In the genomic region with DNA sequence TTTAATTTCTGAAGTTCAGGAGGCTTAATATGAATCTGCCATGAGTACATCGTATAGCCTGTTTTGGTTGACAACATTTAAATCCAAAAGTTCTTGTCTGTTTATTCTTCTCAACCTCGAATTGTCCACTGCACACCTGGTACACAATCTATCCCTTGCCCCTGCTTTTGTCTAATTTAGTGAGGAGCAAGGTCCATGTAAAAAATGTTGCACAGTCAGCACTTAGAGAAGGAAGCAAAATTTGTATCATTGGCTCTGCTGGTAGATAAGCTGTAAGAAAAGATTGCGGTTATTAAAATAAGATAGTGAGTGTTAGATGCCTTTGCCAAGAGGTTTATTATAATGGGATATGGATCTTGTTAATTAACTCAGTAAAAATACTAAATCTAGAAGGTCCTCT, we compare ENCODE assay signal across 29 cellular contexts.
"Had no signal": no experiment of that assay in that cellular context is flagged by ENCODE, and none has a peak within 500 bp of the region (broad histone marks: within the 10 kb centered on the region; RNA-seq: fewer than 3 reads in every experiment).

No MANE protein-coding gene starts in this region.

- H3K9me3 ChIP-seq: ovary, psoas muscle, right lobe of liver, sigmoid colon, stomach, thoracic aorta, thyroid gland, tibial nerve, upper lobe of left lung, vagina had no signal

- H3K9ac ChIP-seq: neural progenitor cell, parathyroid adenoma had no signal

- H2AFZ ChIP-seq: neural progenitor cell, parathyroid adenoma had no signal

- FAIRE-seq: small intestine, urothelium cell line had no signal

- H3K27me3 Mint-ChIP-seq: progenitor cell of endocrine pancreas; stimulated activated naive B cell treated with anti-CD40 and anti-IgM and Interleukin-4, amounts not matched to agents 10 μg/mL and 1 μg/mL and 100 μg/mL, for 72 hours; stimulated activated naive CD8-positive, alpha-beta T cell treated with anti-CD3 and anti-CD28 coated beads, Interleukin-15, Interleukin-2, amounts not matched to agents 100 ng/mL and 50 ng/mL, for 24 hours had no signal

- H3K4me3 Mint-ChIP-seq: natural killer cell; nephron; neural progenitor cell; stimulated activated effector memory CD8-positive, alpha-beta T cell treated with anti-CD3 and anti-CD28 coated beads, Interleukin-12 subunit alpha, Interleukin-12 subunit beta, amount 100 ng/mL, for 72 hours; stimulated activated naive B cell treated with anti-CD40 and anti-IgM and Interleukin-4, amounts not matched to agents 10 μg/mL and 1 μg/mL and 100 μg/mL, for 72 hours; stimulated activated naive CD8-positive, alpha-beta T cell treated with anti-CD3 and anti-CD28 coated beads, Interleukin-15, Interleukin-2, amounts not matched to agents 100 ng/mL and 50 ng/mL, for 24 hours had no signal

- DNase-seq: natural killer cell; occipital lobe; ovary; posterior cingulate gyrus; psoas muscle; right cardiac atrium; right lobe of liver; sigmoid colon; small intestine; stimulated activated CD4-positive, alpha-beta T cell treated with anti-CD3 and anti-CD28 coated beads, Interleukin-15, amount 100 ng/mL, for 24 hours; stimulated activated CD4-positive, alpha-beta T cell treated with anti-CD3 and anti-CD28 coated beads, Interleukin-2, amount 100 ng/mL, for 24 hours; stimulated activated CD4-positive, alpha-beta T cell treated with anti-CD3 and anti-CD28 coated beads, Interleukin-2, amount 100 ng/mL, for 48 hours; stimulated activated CD4-positive, alpha-beta T cell treated with anti-CD3 and anti-CD28 coated beads, Interleukin-4, amount 100 ng/mL, for 24 hours; stimulated activated naive B cell treated with anti-CD40 and anti-IgM and Interleukin-4, amounts not matched to agents 10 μg/mL and 1 μg/mL and 100 μg/mL, for 72 hours; stimulated activated naive CD4-positive, alpha-beta T cell treated with Interleukin-2 at 50 U/mL for 16 hours; stomach; thyroid gland; trophoblast cell; upper lobe of left lung had no signal

- H3K36me3 ChIP-seq: neural progenitor cell, ovary, right lobe of liver, sigmoid colon, stomach, thoracic aorta, thyroid gland, tibial nerve, upper lobe of left lung, vagina had no signal

- H3K4me1 Mint-ChIP-seq: natural killer cell; stimulated activated effector memory CD8-positive, alpha-beta T cell treated with anti-CD3 and anti-CD28 coated beads, Interleukin-12 subunit alpha, Interleukin-12 subunit beta, amount 100 ng/mL, for 72 hours; stimulated activated naive B cell treated with anti-CD40 and anti-IgM and Interleukin-4, amounts not matched to agents 10 μg/mL and 1 μg/mL and 100 μg/mL, for 72 hours had no signal

- H3K4me1 ChIP-seq: parathyroid adenoma, psoas muscle, sigmoid colon, thyroid gland, tibial nerve, upper lobe of left lung, vagina had no signal

- H3K79me2 ChIP-seq: parathyroid adenoma had no signal

- H3K27ac Mint-ChIP-seq: natural killer cell; nephron; neural progenitor cell; progenitor cell of endocrine pancreas; stimulated activated effector memory CD8-positive, alpha-beta T cell treated with anti-CD3 and anti-CD28 coated beads, Interleukin-12 subunit alpha, Interleukin-12 subunit beta, amount 100 ng/mL, for 72 hours; stimulated activated naive B cell treated with anti-CD40 and anti-IgM and Interleukin-4, amounts not matched to agents 10 μg/mL and 1 μg/mL and 100 μg/mL, for 72 hours; stimulated activated naive CD8-positive, alpha-beta T cell treated with anti-CD3 and anti-CD28 coated beads, Interleukin-15, Interleukin-2, amounts not matched to agents 100 ng/mL and 50 ng/mL, for 24 hours had no signal

- H3K9me3 Mint-ChIP-seq: nephron, neural progenitor cell had no signal

- H3K36me3 Mint-ChIP-seq: natural killer cell; neural progenitor cell; stimulated activated effector memory CD8-positive, alpha-beta T cell treated with anti-CD3 and anti-CD28 coated beads, Interleukin-12 subunit alpha, Interleukin-12 subunit beta, amount 100 ng/mL, for 72 hours; stimulated activated naive B cell treated with anti-CD40 and anti-IgM and Interleukin-4, amounts not matched to agents 10 μg/mL and 1 μg/mL and 100 μg/mL, for 72 hours had no signal

- H3K27ac ChIP-seq: neural progenitor cell, ovary, parathyroid adenoma, psoas muscle, right lobe of liver, sigmoid colon, stomach, thoracic aorta, thyroid gland, tibial nerve, upper lobe of left lung, vagina had no signal

- H3K4me2 ChIP-seq: neural progenitor cell had no signal

- ATAC-seq: natural killer cell; psoas muscle; right cardiac atrium; stimulated activated effector memory CD8-positive, alpha-beta T cell treated with anti-CD3 and anti-CD28 coated beads, Interleukin-12 subunit alpha, Interleukin-12 subunit beta, amount 100 ng/mL, for 72 hours; stimulated activated naive B cell treated with anti-CD40 and anti-IgM and Interleukin-4, amounts not matched to agents 10 μg/mL and 1 μg/mL and 100 μg/mL, for 72 hours had no signal

- H3K27me3 ChIP-seq: neural progenitor cell, ovary, right lobe of liver, sigmoid colon, stomach, thyroid gland, tibial nerve, upper lobe of left lung, vagina had no signal

- H3K4me3 ChIP-seq: neural progenitor cell, ovary, psoas muscle, right lobe of liver, sigmoid colon, stomach, thoracic aorta, thyroid gland, tibial nerve, upper lobe of left lung, vagina had no signal
